ENCODE assay signal across 15 cellular contexts in genomic region chr2:120693121-120693520, GRCh38.
"Had no signal": no experiment of that assay in that cellular context is flagged by ENCODE, and none has a peak within 500 bp of the region (broad histone marks: within the 10 kb centered on the region; RNA-seq: fewer than 3 reads in every experiment).

No MANE protein-coding gene starts in this region.

- H3K36me3 ChIP-seq: lower lobe of right lung, upper lobe of right lung had no signal

- H3K4me3 ChIP-seq: lower lobe of right lung, upper lobe of right lung had no signal

- H3K9me3 Mint-ChIP-seq: endodermal cell, nephron progenitor cell had no signal

- H3K4me1 ChIP-seq: upper lobe of right lung had no signal

- DNase-seq: activated CD4-positive, alpha-beta T cell treated with anti-CD3 and anti-CD28 coated beads, Interleukin-2, amount 50 U/mL, for 4 hours; activated gamma-delta T cell; amniotic stem cell; caudate nucleus; endodermal cell; left colon; lower lobe of right lung; nephron progenitor cell; nucleus accumbens; retina; stimulated activated CD8-positive, alpha-beta memory T cell treated with anti-CD3 and anti-CD28 coated beads, Interleukin-4, amount 100 ng/mL, for 48 hours; stimulated activated naive CD4-positive, alpha-beta T cell; upper lobe of right lung had no signal

- H3K27ac ChIP-seq: lower lobe of right lung, upper lobe of right lung had no signal

- H3K9me3 ChIP-seq: lower lobe of right lung, upper lobe of right lung had no signal

- H3K36me3 Mint-ChIP-seq: activated naive CD8-positive, alpha-beta T cell had no signal

- H3K4me3 Mint-ChIP-seq: activated naive CD8-positive, alpha-beta T cell; endodermal cell; nephron progenitor cell had no signal

- ATAC-seq: activated CD4-positive, CD25-positive, alpha-beta regulatory T cell treated with anti-CD3 and anti-CD28 coated beads, Interleukin-2, amount 50 U/mL, for 24 hours; left colon; lower lobe of right lung; upper lobe of right lung had no signal

- H3K27ac Mint-ChIP-seq: activated naive CD8-positive, alpha-beta T cell; endodermal cell; nephron progenitor cell had no signal
